Comparison of ENCODE assay signal across 1 cellular context in the genomic region with DNA sequence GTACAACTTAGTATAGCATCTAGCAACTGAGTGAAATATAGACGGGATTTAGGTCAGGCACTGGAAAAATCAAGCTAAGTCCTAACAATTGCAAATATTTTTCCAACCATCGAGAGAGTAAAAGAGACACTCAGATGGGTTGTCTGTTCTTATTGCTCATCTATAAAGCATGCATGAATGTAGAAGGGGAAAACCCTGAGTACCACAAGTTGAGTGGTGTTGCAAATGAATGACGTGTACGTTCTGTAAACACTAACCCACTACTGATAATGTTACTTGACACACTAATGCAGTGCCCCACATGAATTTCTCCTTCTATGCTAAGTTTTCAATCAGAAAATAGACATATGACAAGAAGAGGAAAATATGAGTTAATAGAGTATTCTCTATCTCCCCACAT.
TF ChIP-seq lines count a peak whose summit lies in the region.

No MANE protein-coding gene starts in this region.

TF ChIP-seq in GM23338, 12 proteins besides CTCF, POLR2A, EP300 and RAD21 (continued from another document):
- TF ChIP-seq, protein P1, sequence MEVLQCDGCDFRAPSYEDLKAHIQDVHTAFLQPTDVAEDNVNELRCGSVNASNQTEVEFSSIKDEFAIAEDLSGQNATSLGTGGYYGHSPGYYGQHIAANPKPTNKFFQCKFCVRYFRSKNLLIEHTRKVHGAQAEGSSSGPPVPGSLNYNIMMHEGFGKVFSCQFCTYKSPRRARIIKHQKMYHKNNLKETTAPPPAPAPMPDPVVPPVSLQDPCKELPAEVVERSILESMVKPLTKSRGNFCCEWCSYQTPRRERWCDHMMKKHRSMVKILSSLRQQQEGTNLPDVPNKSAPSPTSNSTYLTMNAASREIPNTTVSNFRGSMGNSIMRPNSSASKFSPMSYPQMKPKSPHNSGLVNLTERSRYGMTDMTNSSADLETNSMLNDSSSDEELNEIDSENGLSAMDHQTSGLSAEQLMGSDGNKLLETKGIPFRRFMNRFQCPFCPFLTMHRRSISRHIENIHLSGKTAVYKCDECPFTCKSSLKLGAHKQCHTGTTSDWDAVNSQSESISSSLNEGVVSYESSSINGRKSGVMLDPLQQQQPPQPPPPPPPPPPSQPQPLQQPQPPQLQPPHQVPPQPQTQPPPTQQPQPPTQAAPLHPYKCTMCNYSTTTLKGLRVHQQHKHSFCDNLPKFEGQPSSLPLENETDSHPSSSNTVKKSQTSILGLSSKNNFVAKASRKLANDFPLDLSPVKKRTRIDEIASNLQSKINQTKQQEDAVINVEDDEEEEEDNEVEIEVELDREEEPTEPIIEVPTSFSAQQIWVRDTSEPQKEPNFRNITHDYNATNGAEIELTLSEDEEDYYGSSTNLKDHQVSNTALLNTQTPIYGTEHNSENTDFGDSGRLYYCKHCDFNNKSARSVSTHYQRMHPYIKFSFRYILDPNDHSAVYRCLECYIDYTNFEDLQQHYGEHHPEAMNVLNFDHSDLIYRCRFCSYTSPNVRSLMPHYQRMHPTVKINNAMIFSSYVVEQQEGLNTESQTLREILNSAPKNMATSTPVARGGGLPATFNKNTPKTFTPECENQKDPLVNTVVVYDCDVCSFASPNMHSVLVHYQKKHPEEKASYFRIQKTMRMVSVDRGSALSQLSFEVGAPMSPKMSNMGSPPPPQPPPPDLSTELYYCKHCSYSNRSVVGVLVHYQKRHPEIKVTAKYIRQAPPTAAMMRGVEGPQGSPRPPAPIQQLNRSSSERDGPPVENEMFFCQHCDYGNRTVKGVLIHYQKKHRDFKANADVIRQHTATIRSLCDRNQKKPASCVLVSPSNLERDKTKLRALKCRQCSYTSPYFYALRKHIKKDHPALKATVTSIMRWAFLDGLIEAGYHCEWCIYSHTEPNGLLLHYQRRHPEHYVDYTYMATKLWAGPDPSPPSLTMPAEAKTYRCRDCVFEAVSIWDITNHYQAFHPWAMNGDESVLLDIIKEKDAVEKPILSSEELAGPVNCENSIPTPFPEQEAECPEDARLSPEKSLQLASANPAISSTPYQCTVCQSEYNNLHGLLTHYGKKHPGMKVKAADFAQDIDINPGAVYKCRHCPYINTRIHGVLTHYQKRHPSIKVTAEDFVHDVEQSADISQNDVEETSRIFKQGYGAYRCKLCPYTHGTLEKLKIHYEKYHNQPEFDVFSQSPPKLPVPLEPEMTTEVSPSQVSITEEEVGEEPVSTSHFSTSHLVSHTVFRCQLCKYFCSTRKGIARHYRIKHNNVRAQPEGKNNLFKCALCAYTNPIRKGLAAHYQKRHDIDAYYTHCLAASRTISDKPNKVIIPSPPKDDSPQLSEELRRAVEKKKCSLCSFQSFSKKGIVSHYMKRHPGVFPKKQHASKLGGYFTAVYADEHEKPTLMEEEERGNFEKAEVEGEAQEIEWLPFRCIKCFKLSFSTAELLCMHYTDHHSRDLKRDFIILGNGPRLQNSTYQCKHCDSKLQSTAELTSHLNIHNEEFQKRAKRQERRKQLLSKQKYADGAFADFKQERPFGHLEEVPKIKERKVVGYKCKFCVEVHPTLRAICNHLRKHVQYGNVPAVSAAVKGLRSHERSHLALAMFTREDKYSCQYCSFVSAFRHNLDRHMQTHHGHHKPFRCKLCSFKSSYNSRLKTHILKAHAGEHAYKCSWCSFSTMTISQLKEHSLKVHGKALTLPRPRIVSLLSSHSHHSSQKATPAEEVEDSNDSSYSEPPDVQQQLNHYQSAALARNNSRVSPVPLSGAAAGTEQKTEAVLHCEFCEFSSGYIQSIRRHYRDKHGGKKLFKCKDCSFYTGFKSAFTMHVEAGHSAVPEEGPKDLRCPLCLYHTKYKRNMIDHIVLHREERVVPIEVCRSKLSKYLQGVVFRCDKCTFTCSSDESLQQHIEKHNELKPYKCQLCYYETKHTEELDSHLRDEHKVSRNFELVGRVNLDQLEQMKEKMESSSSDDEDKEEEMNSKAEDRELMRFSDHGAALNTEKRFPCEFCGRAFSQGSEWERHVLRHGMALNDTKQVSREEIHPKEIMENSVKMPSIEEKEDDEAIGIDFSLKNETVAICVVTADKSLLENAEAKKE (CRISPR knock-in tag; IDR thresholded peaks at IDR 0.05), result no peak
